ENCODE assay signal across 14 cellular contexts in the genomic region with DNA sequence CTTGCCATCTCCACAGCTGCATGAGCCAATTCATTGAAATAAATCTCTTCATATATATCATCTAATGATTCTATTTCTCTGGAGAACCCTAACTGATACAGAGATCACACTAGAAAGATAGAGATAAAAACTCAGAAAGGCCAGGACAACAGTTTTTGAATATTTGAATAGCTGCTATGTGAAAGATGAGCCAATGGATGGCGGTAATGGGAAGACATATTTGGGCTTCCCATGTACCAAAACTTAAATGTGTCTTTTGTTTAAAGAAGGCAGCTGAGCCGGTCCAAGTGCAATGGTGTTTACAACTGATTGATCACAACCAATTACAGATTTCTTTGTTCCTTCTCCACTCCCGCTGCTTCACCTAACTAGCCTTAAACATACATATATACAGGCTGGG.
"Had no signal": no experiment of that assay in that cellular context is flagged by ENCODE, and none has a peak within 500 bp of the region (broad histone marks: within the 10 kb centered on the region; RNA-seq: fewer than 3 reads in every experiment).

No MANE protein-coding gene starts in this region.

- H3K4me2 ChIP-seq: neural progenitor cell had no signal

- H3K9me3 ChIP-seq: sigmoid colon had no signal

- H3K4me3 ChIP-seq: neural progenitor cell, sigmoid colon had no signal

- H3K9ac ChIP-seq: neural progenitor cell, parathyroid adenoma had no signal

- H3K36me3 ChIP-seq: neural progenitor cell, sigmoid colon had no signal

- DNase-seq: activated CD4-positive, CD25-positive, alpha-beta regulatory T cell treated with anti-CD3 and anti-CD28 coated beads, Interleukin-2, amount 50 U/mL, for 72 hours; activated naive CD8-positive, alpha-beta T cell treated with anti-CD3 and anti-CD28 coated beads for 36 hours; amygdala; dermis blood vessel endothelial cell; endodermal cell; erythroblast; hippocampal formation; mammary epithelial cell; naive B cell; sigmoid colon; stimulated activated CD4-positive, alpha-beta T cell treated with anti-CD3 and anti-CD28 coated beads, Interleukin-1b, Interleukin-23, amount 100 ng/mL, for 48 hours had no signal

- H3K4me1 ChIP-seq: neural progenitor cell, sigmoid colon had no signal

- H3K27me3 ChIP-seq: neural progenitor cell, sigmoid colon had no signal

- H3K27ac ChIP-seq: neural progenitor cell, parathyroid adenoma, sigmoid colon had no signal

- ATAC-seq: left lobe of liver had no signal

- H2AFZ ChIP-seq: neural progenitor cell, parathyroid adenoma had no signal
